In genomic region chr7:148825338-148825737, GRCh38 we compare ENCODE assay signal across 21 cellular contexts.
"Had no signal": no experiment of that assay in that cellular context is flagged by ENCODE, and none has a peak within 500 bp of the region (broad histone marks: within the 10 kb centered on the region; RNA-seq: fewer than 3 reads in every experiment).

No MANE protein-coding gene starts in this region.

- H3K27ac ChIP-seq: foreskin keratinocyte, heart left ventricle, parathyroid adenoma, psoas muscle, spleen, tibial artery, upper lobe of left lung, uterus had no signal

- H3K9me3 Mint-ChIP-seq: naive B cell; nephron; stimulated activated memory B cell treated with anti-CD40 and anti-IgM and Interleukin-4, amounts not matched to agents 10 μg/mL and 1 μg/mL and 100 μg/mL, for 72 hours; stimulated activated naive CD8-positive, alpha-beta T cell treated with anti-CD3 and anti-CD28 coated beads, Interleukin-15, Interleukin-2, amounts not matched to agents 100 ng/mL and 50 ng/mL, for 24 hours had no signal

- H3K4me1 ChIP-seq: heart left ventricle, parathyroid adenoma, psoas muscle, spleen, tibial artery, upper lobe of left lung, uterus had no signal

- H3K36me3 ChIP-seq: tibial artery, upper lobe of left lung, uterus had no signal

- ATAC-seq: foreskin keratinocyte; heart left ventricle; left colon; psoas muscle; sciatic nerve; stimulated activated memory B cell treated with anti-CD40 and anti-IgM and Interleukin-4, amounts not matched to agents 10 μg/mL and 1 μg/mL and 100 μg/mL, for 72 hours had no signal

- H3K9me3 ChIP-seq: heart left ventricle, psoas muscle, spleen, tibial artery, upper lobe of left lung, uterus had no signal

- H3K36me3 Mint-ChIP-seq: naive B cell had no signal

- H3K4me3 ChIP-seq: heart left ventricle, psoas muscle, spleen, tibial artery, upper lobe of left lung, uterus had no signal

- H2AFZ ChIP-seq: parathyroid adenoma had no signal

- H3K9ac ChIP-seq: parathyroid adenoma had no signal

- H3K27ac Mint-ChIP-seq: nephron; stimulated activated memory B cell treated with anti-CD40 and anti-IgM and Interleukin-4, amounts not matched to agents 10 μg/mL and 1 μg/mL and 100 μg/mL, for 72 hours; stimulated activated naive CD8-positive, alpha-beta T cell treated with anti-CD3 and anti-CD28 coated beads, Interleukin-15, Interleukin-2, amounts not matched to agents 100 ng/mL and 50 ng/mL, for 24 hours had no signal

- H3K4me3 Mint-ChIP-seq: naive B cell; nephron; stimulated activated memory B cell treated with anti-CD40 and anti-IgM and Interleukin-4, amounts not matched to agents 10 μg/mL and 1 μg/mL and 100 μg/mL, for 72 hours; stimulated activated naive CD8-positive, alpha-beta T cell treated with anti-CD3 and anti-CD28 coated beads, Interleukin-15, Interleukin-2, amounts not matched to agents 100 ng/mL and 50 ng/mL, for 24 hours had no signal

- H3K4me1 Mint-ChIP-seq: naive B cell; nephron; stimulated activated memory B cell treated with anti-CD40 and anti-IgM and Interleukin-4, amounts not matched to agents 10 μg/mL and 1 μg/mL and 100 μg/mL, for 72 hours had no signal

- H3K27me3 ChIP-seq: foreskin keratinocyte, heart left ventricle, spleen, tibial artery, upper lobe of left lung, uterus had no signal

- DNase-seq: dermis blood vessel endothelial cell; erythroblast; foreskin keratinocyte; heart left ventricle; hippocampal formation; left colon; mesendoderm; naive B cell; psoas muscle; spleen; stimulated activated CD4-positive, alpha-beta T cell treated with anti-CD3 and anti-CD28 coated beads, Interleukin-15, amount 100 ng/mL, for 24 hours; stimulated activated CD4-positive, alpha-beta T cell treated with anti-CD3 and anti-CD28 coated beads, Interleukin-1b, Interleukin-23, amount 100 ng/mL, for 48 hours; stimulated activated CD4-positive, alpha-beta T cell treated with anti-CD3 and anti-CD28 coated beads, Interleukin-4, amount 100 ng/mL, for 24 hours; tibial artery; upper lobe of left lung; uterus had no signal

- H3K27me3 Mint-ChIP-seq: naive B cell; stimulated activated memory B cell treated with anti-CD40 and anti-IgM and Interleukin-4, amounts not matched to agents 10 μg/mL and 1 μg/mL and 100 μg/mL, for 72 hours; stimulated activated naive CD8-positive, alpha-beta T cell treated with anti-CD3 and anti-CD28 coated beads, Interleukin-15, Interleukin-2, amounts not matched to agents 100 ng/mL and 50 ng/mL, for 24 hours had no signal

- H3K79me2 ChIP-seq: parathyroid adenoma had no signal
